26 cellular contexts compared by ENCODE assay signal in genomic region chr5:156527611-156528010, GRCh38.
"Had no signal": no experiment of that assay in that cellular context is flagged by ENCODE, and none has a peak within 500 bp of the region (broad histone marks: within the 10 kb centered on the region; RNA-seq: fewer than 3 reads in every experiment).

No MANE protein-coding gene starts in this region.

- H3K36me3 ChIP-seq: ascending aorta, brain microvascular endothelial cell, esophagus squamous epithelium, gastroesophageal sphincter had no signal

- H3K4me3 Mint-ChIP-seq: activated CD4-positive, alpha-beta memory T cell treated with anti-CD3 and anti-CD28 coated beads, Interleukin-2, amount 10 ng/mL, durations not matched to agents 7 days and 5 days; activated CD4-positive, alpha-beta T cell treated with anti-CD3 and anti-CD28 coated beads for 36 hours; activated CD4-positive, alpha-beta T cell treated with anti-CD3 and anti-CD28 coated beads, Interleukin-2, amount 10 ng/mL, durations not matched to agents 7 days and 5 days; activated naive CD4-positive, alpha-beta T cell treated with anti-CD3 and anti-CD28 coated beads, Interleukin-2, amount 10 ng/mL, durations not matched to agents 7 days and 5 days; activated naive CD8-positive, alpha-beta T cell treated with anti-CD3 and anti-CD28 coated beads, Interleukin-2, amount 10 ng/mL, durations not matched to agents 7 days and 5 days; activated T-cell treated with anti-CD3 and anti-CD28 coated beads, Interleukin-2, amount 50 U/mL, for 24 hours; activated T-cell treated with anti-CD3 and anti-CD28 coated beads, Interleukin-2, amount 50 U/mL, for 72 hours had no signal

- H3K4me1 Mint-ChIP-seq: activated CD4-positive, alpha-beta memory T cell treated with anti-CD3 and anti-CD28 coated beads, Interleukin-2, amount 10 ng/mL, durations not matched to agents 7 days and 5 days; activated CD4-positive, alpha-beta T cell treated with anti-CD3 and anti-CD28 coated beads for 36 hours; activated CD4-positive, alpha-beta T cell treated with anti-CD3 and anti-CD28 coated beads, Interleukin-2, amount 10 ng/mL, durations not matched to agents 7 days and 5 days; activated naive CD4-positive, alpha-beta T cell treated with anti-CD3 and anti-CD28 coated beads, Interleukin-2, amount 10 ng/mL, durations not matched to agents 7 days and 5 days; activated naive CD8-positive, alpha-beta T cell treated with anti-CD3 and anti-CD28 coated beads, Interleukin-2, amount 10 ng/mL, durations not matched to agents 7 days and 5 days had no signal

- H3K27me3 Mint-ChIP-seq: activated CD4-positive, alpha-beta memory T cell treated with anti-CD3 and anti-CD28 coated beads, Interleukin-2, amount 10 ng/mL, durations not matched to agents 7 days and 5 days; activated naive CD4-positive, alpha-beta T cell treated with anti-CD3 and anti-CD28 coated beads, Interleukin-2, amount 10 ng/mL, durations not matched to agents 7 days and 5 days had no signal

- H3K9me3 ChIP-seq: ascending aorta, esophagus squamous epithelium, gastroesophageal sphincter had no signal

- H3K36me3 Mint-ChIP-seq: activated naive CD4-positive, alpha-beta T cell treated with anti-CD3 and anti-CD28 coated beads, Interleukin-2, amount 10 ng/mL, durations not matched to agents 7 days and 5 days; activated naive CD4-positive, alpha-beta T cell treated with anti-CD3 and anti-CD28 coated beads, Interleukin-2, amount 50 U/mL, for 72 hours; activated naive CD8-positive, alpha-beta T cell treated with anti-CD3 and anti-CD28 coated beads, Interleukin-2, amount 10 ng/mL, durations not matched to agents 7 days and 5 days had no signal

- H3K4me3 ChIP-seq: ascending aorta, esophagus squamous epithelium, gastroesophageal sphincter had no signal

- H3K27me3 ChIP-seq: ascending aorta, brain microvascular endothelial cell, esophagus squamous epithelium, gastroesophageal sphincter had no signal

- H3K4me1 ChIP-seq: ascending aorta, esophagus squamous epithelium had no signal

- DNase-seq: activated CD4-positive, alpha-beta memory T cell treated with anti-CD3 and anti-CD28 coated beads, Interleukin-2, amount 10 ng/mL, durations not matched to agents 7 days and 5 days; activated CD4-positive, alpha-beta T cell treated with anti-CD3 and anti-CD28 coated beads for 36 hours; activated CD4-positive, alpha-beta T cell treated with anti-CD3 and anti-CD28 coated beads, Interleukin-2, amount 10 ng/mL, durations not matched to agents 7 days and 5 days; activated CD4-positive, alpha-beta T cell treated with anti-CD3 and anti-CD28 coated beads, Interleukin-2, amount 50 U/mL, for 4 hours; activated CD4-positive, CD25-positive, alpha-beta regulatory T cell; activated CD4-positive, CD25-positive, alpha-beta regulatory T cell treated with anti-CD3 and anti-CD28 coated beads, Interleukin-2, amount 50 U/mL, for 72 hours; activated CD8-positive, alpha-beta memory T cell treated with anti-CD3 and anti-CD28 coated beads, Interleukin-2, amount 50 U/mL, for 48 hours; activated gamma-delta T cell; activated naive CD4-positive, alpha-beta T cell; activated naive CD4-positive, alpha-beta T cell treated with anti-CD3 and anti-CD28 coated beads, Interleukin-2, amount 10 ng/mL, durations not matched to agents 7 days and 5 days; activated naive CD8-positive, alpha-beta T cell treated with anti-CD3 and anti-CD28 coated beads, Interleukin-2, amount 10 ng/mL, durations not matched to agents 7 days and 5 days; activated T-cell treated with anti-CD3 and anti-CD28 coated beads for 4 hours; activated T-cell treated with anti-CD3 and anti-CD28 coated beads, Interleukin-2, amount 50 U/mL, for 24 hours; activated T-cell treated with anti-CD3 and anti-CD28 coated beads, Interleukin-2, amount 50 U/mL, for 72 hours; brain microvascular endothelial cell; caudate nucleus; cortex of kidney; dermis blood vessel endothelial cell; effector CD4-positive, alpha-beta T cell; esophagus squamous epithelium; foreskin melanocyte; T-helper 2 cell had no signal

- ATAC-seq: activated CD4-positive, alpha-beta T cell treated with anti-CD3 and anti-CD28 coated beads for 36 hours; activated naive CD4-positive, alpha-beta T cell treated with anti-CD3 and anti-CD28 coated beads, Interleukin-2, amount 50 U/mL, for 72 hours; activated T-cell treated with anti-CD3 and anti-CD28 coated beads, Interleukin-2, amount 50 U/mL, for 72 hours; gastroesophageal sphincter had no signal

- H3K9me3 Mint-ChIP-seq: activated CD4-positive, alpha-beta memory T cell treated with anti-CD3 and anti-CD28 coated beads, Interleukin-2, amount 10 ng/mL, durations not matched to agents 7 days and 5 days; activated CD4-positive, alpha-beta T cell treated with anti-CD3 and anti-CD28 coated beads, Interleukin-2, amount 10 ng/mL, durations not matched to agents 7 days and 5 days; activated naive CD4-positive, alpha-beta T cell treated with anti-CD3 and anti-CD28 coated beads, Interleukin-2, amount 10 ng/mL, durations not matched to agents 7 days and 5 days; activated naive CD8-positive, alpha-beta T cell treated with anti-CD3 and anti-CD28 coated beads, Interleukin-2, amount 10 ng/mL, durations not matched to agents 7 days and 5 days; activated T-cell treated with anti-CD3 and anti-CD28 coated beads, Interleukin-2, amount 50 U/mL, for 24 hours; activated T-cell treated with anti-CD3 and anti-CD28 coated beads, Interleukin-2, amount 50 U/mL, for 72 hours had no signal

- H3K27ac Mint-ChIP-seq: activated CD4-positive, alpha-beta memory T cell treated with anti-CD3 and anti-CD28 coated beads, Interleukin-2, amount 10 ng/mL, durations not matched to agents 7 days and 5 days; activated CD4-positive, alpha-beta T cell treated with anti-CD3 and anti-CD28 coated beads for 36 hours; activated CD4-positive, alpha-beta T cell treated with anti-CD3 and anti-CD28 coated beads, Interleukin-2, amount 10 ng/mL, durations not matched to agents 7 days and 5 days; activated naive CD4-positive, alpha-beta T cell treated with anti-CD3 and anti-CD28 coated beads, Interleukin-2, amount 10 ng/mL, durations not matched to agents 7 days and 5 days; activated naive CD4-positive, alpha-beta T cell treated with anti-CD3 and anti-CD28 coated beads, Interleukin-2, amount 50 U/mL, for 72 hours; activated naive CD8-positive, alpha-beta T cell treated with anti-CD3 and anti-CD28 coated beads, Interleukin-2, amount 10 ng/mL, durations not matched to agents 7 days and 5 days; activated T-cell treated with anti-CD3 and anti-CD28 coated beads, Interleukin-2, amount 50 U/mL, for 24 hours; activated T-cell treated with anti-CD3 and anti-CD28 coated beads, Interleukin-2, amount 50 U/mL, for 72 hours had no signal

- H3K27ac ChIP-seq: ascending aorta, brain microvascular endothelial cell, epithelial cell of prostate, esophagus squamous epithelium had no signal
